Comparison of ENCODE assay signal across 1 cellular context in the genomic region with DNA sequence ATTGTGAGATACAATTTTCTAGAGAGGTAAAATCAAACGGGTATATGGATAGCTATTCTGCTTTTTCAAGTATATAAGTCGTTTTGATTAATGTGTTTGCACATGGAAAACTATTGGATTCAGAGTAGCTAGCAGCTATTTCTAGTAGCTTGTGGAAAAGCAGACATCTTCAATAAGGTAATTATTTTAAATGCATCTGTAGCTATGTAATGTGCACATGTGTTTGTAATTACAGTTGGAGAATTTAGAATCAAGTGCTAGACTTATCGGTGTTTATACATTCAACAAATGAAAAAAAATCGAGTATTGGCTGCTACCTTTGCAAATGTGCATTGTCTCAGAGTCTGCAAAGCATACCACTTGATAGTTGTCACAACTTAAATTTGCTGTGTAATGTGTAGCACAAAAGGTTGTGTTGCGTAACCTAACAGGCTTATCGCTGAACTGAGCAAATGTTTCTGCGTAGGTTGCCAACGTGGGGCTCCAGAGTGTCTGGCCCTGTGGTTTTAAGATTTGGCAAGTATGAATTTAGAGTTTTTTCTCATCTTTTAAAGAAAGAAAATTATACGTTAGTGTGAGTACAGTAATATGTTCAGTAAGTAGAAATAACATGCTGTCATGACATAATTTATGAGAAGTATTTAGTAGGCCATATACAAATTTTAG.
TF ChIP-seq lines count a peak whose summit lies in the region.

No MANE protein-coding gene starts in this region.

TF ChIP-seq in H1, 55 proteins besides CTCF, POLR2A, EP300 and RAD21:
- peak; percentile 68 for TF ChIP-seq CEBPB (IDR thresholded peaks at IDR 0.05; ENCODE audit: low read depth, low read length)
- no peak for TF ChIP-seq CHD2 (IDR thresholded peaks at IDR 0.05; ENCODE audit: low read length)
